12 cellular contexts compared by ENCODE assay signal in the genomic region with DNA sequence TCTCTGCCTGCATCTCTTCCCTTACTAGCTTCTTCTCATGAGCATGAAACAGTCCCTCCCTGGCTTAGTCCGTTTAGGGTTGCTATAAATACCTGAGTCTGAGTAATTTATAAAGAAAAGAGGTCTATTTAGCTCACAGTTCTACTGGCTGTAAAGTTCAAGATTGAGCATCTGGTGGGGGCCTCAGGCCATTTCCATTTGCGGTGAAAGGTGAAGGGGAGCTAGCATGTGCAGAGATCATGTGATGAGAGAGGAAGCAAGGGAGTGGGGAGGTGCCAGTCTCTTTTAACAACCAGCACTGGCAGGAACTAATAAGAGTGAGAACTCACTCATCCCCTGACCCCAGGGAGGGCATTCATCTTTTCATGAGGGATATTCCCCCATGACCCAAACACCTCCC. TPM values are rescaled to one million over a fixed set of nuclear protein-coding genes. Genes with fewer than 3 reads are reported as not detected.
A peak's percentile ranks its signal among the peaks of the same experiment; 100 is the strongest.
DNase-seq lines count a peak whose midpoint lies in the region; ATAC-seq and TF ChIP-seq lines count a peak whose summit lies in the region.
"Had no signal": no experiment of that assay in that cellular context is flagged by ENCODE, and none has a peak within 500 bp of the region (broad histone marks: within the 10 kb centered on the region; RNA-seq: fewer than 3 reads in every experiment).

No MANE protein-coding gene starts in this region.

- H3F3A ChIP-seq in SK-N-SH (replicated peaks; ENCODE audit: insufficient read depth) (no peaks in the 10 kb centered on the region), MM.1S (ENCODE audit: insufficient read depth, low read length) (no peaks in the 10 kb centered on the region)

- DNase-seq in memory B cell (ENCODE audit: low spot score in 2 of 2), result no peak
- DNase-seq in RWPE1 (ENCODE audit: low spot score), result no peak
- no peak for DNase-seq in SK-N-SH
- no peak for DNase-seq in stimulated activated CD4-positive, alpha-beta T cell treated with anti-CD3 and anti-CD28 coated beads, Interleukin-1b, Interleukin-23, amount 100 ng/mL, for 48 hours
- no peak for DNase-seq in MM.1S
- DNase-seq: NCI-H446, trophoblast cell had no signal

- TF ChIP-seq RAD21 in SK-N-SH (IDR thresholded peaks at IDR 0.05; ENCODE audit: low read length), result no peak

- H3K9me3 ChIP-seq in SK-N-SH, result no peaks in the 10 kb centered on the region
- no peaks in the 10 kb centered on the region for H3K9me3 ChIP-seq in MM.1S (replicated peaks; ENCODE audit: insufficient read depth, low read length)

- no peak for TF ChIP-seq EP300 in SK-N-SH (IDR thresholded peaks at IDR 0.05; ENCODE audit: borderline replicate concordance in 1 of 2, low read depth in 1 of 2, low read length in 1 of 2)

- H3K4me1 ChIP-seq in SK-N-SH (ENCODE audit: control insufficient read depth in 1 of 2, insufficient read depth in 2 of 2, low read depth in 1 of 2, low read length in 1 of 2), result peaks cover 0 to 4% of the 10 kb centered on the region in 2 experiments; a peak in 1 of 4 replicates
- H3K4me1 ChIP-seq in MM.1S (ENCODE audit: low read length), result no peaks in the 10 kb centered on the region

- H3K4me2 ChIP-seq in SK-N-SH, result no peak overlapping the region
- no peak overlapping the region for H3K4me2 ChIP-seq in MM.1S (ENCODE audit: low read depth, low read length)

- H3K9me3 Mint-ChIP-seq in memory B cell, result no peaks in the 10 kb centered on the region

- H3K9me2 ChIP-seq in SK-N-SH, result no peaks in the 10 kb centered on the region
- no peaks in the 10 kb centered on the region for H3K9me2 ChIP-seq in MM.1S (replicated peaks; ENCODE audit: insufficient read depth, low read length)

- no peaks in the 10 kb centered on the region for H3K27me3 Mint-ChIP-seq in memory B cell

- H3K4me3 ChIP-seq in SK-N-SH (ENCODE audit: low read depth in 2 of 2, low read length in 1 of 2) (no peak overlapping the region), MM.1S (ENCODE audit: low read length) (no peak overlapping the region)
- H3K4me3 ChIP-seq: SK-N-MC had no signal

- H3K4me3 Mint-ChIP-seq in memory B cell, result no peak overlapping the region

- H4K20me1 ChIP-seq in SK-N-SH (ENCODE audit: insufficient read depth) (no peaks in the 10 kb centered on the region), MM.1S (ENCODE audit: insufficient read depth, low read length) (no peaks in the 10 kb centered on the region)

- no peak overlapping the region for H3K27ac ChIP-seq in RWPE1
- H3K27ac ChIP-seq in SK-N-SH (ENCODE audit: low read depth in 2 of 2, low read length in 1 of 2), result no peak overlapping the region
- no peak overlapping the region for H3K27ac ChIP-seq in MM.1S (ENCODE audit: low read length)
- H3K27ac ChIP-seq: SK-N-MC had no signal

- peaks cover 23% of the 10 kb centered on the region for H3K36me3 Mint-ChIP-seq in memory B cell

- WGBS in SK-N-SH (ENCODE audit: low lambda C conversion rate), result 83% methylated on average over 2 of the region's 2 CpGs

- H2AFZ ChIP-seq in SK-N-SH (ENCODE audit: low read depth), result no peak overlapping the region
- H2AFZ ChIP-seq in MM.1S (ENCODE audit: low read length), result no peak overlapping the region

- no peaks in the 10 kb centered on the region for H3K79me2 ChIP-seq in SK-N-SH (ENCODE audit: insufficient read depth)
- peaks cover 21% of the 10 kb centered on the region for H3K79me2 ChIP-seq in MM.1S (ENCODE audit: low read length)

- no peaks in the 10 kb centered on the region for H3K27me3 ChIP-seq in SK-N-SH (ENCODE audit: insufficient read depth)
- no peaks in the 10 kb centered on the region for H3K27me3 ChIP-seq in MM.1S (replicated peaks; ENCODE audit: insufficient read depth, low read length)

- CTCF ChIA-PET in RWPE1 (lab: Yijun Ruan, JAX) (no interaction called here), SK-N-SH (lab: Yijun Ruan, JAX) (interaction anchor here (1.0 to 1.6 kb wide), 2 partner anchors 32 to 171 kb away, joined by 3 read pairs; no protein-coding TSS in a partner anchor)

- POLR2A ChIA-PET in RWPE1 (lab: Yijun Ruan, JAX; ENCODE audit: low non-redundant PET), result no interaction called here
- POLR2A ChIA-PET in SK-N-SH (lab: Yijun Ruan, JAX), result no interaction called here

- no peak overlapping the region for H3K9ac ChIP-seq in SK-N-SH
- no peak overlapping the region for H3K9ac ChIP-seq in MM.1S (ENCODE audit: low read length)

- ATAC-seq in GM18909 (IDR thresholded peaks at IDR 0.05; ENCODE audit: poor library complexity, unreplicated experiment) (peak; percentile 86), GM21619 (IDR thresholded peaks at IDR 0.05; ENCODE audit: unreplicated experiment) (peak; percentile 65), HG03139 (IDR thresholded peaks at IDR 0.05; ENCODE audit: unreplicated experiment) (peak; percentile 57), memory B cell (ENCODE audit: low read depth) (peak; percentile 58)
- ATAC-seq: esophagus mucosa had no signal

- H3K4me1 Mint-ChIP-seq in memory B cell, result peaks cover 39% of the 10 kb centered on the region

- no peak overlapping the region for H3K27ac Mint-ChIP-seq in memory B cell

- peaks cover 13 to 16% of the 10 kb centered on the region in 2 experiments for H3K36me3 ChIP-seq in SK-N-SH (replicated peaks in 1 of 2; ENCODE audit: control insufficient read depth in 1 of 2, insufficient read depth in 2 of 2, low read length in 1 of 2)
- H3K36me3 ChIP-seq in MM.1S (replicated peaks; ENCODE audit: insufficient read depth, low read length), result no peaks in the 10 kb centered on the region

- TF ChIP-seq CTCF in RWPE1 (conservative IDR thresholded peaks at IDR 0.05; ENCODE audit: low read depth), result no peak
- TF ChIP-seq CTCF in SK-N-SH (IDR thresholded peaks at IDR 0.05), result no peak
- no peak for TF ChIP-seq CTCF in MM.1S (IDR thresholded peaks at IDR 0.05; ENCODE audit: low read length)

TF ChIP-seq in SK-N-SH, 30 proteins besides CTCF, POLR2A, EP300 and RAD21:
- TF ChIP-seq POLR2AphosphoS5 (IDR thresholded peaks at IDR 0.05; ENCODE audit: low read depth, low read length), result no peak
- no peak for TF ChIP-seq ELF1 (IDR thresholded peaks at IDR 0.05)
- TF ChIP-seq, protein P1, sequence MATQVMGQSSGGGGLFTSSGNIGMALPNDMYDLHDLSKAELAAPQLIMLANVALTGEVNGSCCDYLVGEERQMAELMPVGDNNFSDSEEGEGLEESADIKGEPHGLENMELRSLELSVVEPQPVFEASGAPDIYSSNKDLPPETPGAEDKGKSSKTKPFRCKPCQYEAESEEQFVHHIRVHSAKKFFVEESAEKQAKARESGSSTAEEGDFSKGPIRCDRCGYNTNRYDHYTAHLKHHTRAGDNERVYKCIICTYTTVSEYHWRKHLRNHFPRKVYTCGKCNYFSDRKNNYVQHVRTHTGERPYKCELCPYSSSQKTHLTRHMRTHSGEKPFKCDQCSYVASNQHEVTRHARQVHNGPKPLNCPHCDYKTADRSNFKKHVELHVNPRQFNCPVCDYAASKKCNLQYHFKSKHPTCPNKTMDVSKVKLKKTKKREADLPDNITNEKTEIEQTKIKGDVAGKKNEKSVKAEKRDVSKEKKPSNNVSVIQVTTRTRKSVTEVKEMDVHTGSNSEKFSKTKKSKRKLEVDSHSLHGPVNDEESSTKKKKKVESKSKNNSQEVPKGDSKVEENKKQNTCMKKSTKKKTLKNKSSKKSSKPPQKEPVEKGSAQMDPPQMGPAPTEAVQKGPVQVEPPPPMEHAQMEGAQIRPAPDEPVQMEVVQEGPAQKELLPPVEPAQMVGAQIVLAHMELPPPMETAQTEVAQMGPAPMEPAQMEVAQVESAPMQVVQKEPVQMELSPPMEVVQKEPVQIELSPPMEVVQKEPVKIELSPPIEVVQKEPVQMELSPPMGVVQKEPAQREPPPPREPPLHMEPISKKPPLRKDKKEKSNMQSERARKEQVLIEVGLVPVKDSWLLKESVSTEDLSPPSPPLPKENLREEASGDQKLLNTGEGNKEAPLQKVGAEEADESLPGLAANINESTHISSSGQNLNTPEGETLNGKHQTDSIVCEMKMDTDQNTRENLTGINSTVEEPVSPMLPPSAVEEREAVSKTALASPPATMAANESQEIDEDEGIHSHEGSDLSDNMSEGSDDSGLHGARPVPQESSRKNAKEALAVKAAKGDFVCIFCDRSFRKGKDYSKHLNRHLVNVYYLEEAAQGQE (IDR thresholded peaks at IDR 0.05; ENCODE audit: low read depth, low read length), result no peak
TF ChIP-seq in SK-N-SH: peak in this region for 0.

RNA-seq across cellular contexts. Expression of gene RHBDD1, which starts 26.8 kb away (rescaled TPM):
- polyA plus RNA-seq in SK-N-SH (2012; rRNA removed), result 10.3 and 10.8 TPM in 2 replicates
- polyA plus RNA-seq in SK-N-SH (2012; cell fraction: cytosol; rRNA removed), result 10.6 and 11.0 TPM in 2 replicates
- polyA plus RNA-seq in SK-N-SH (2012; cell fraction: nucleus; rRNA removed), result 7.6 and 11.7 TPM in 2 replicates
